In the genomic region with DNA sequence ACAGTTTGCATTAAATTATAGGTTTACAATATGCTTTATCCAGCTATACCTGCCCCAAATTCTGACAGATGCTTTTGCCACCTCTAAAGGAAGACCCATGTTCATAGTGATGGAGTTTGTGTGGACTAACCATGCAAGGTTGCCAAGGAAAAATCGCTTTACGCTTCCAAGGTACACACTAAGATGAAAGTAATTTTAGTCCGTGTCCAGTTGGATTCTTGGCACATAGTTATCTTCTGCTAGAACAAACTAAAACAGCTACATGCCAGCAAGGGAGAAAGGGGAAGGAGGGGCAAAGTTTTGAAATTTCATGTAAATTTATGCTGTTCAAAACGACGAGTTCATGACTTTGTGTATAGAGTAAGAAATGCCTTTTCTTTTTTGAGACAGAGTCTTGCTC, we compare ENCODE assay signal across 18 cellular contexts. TPM values are rescaled to one million over a fixed set of nuclear protein-coding genes. Genes with fewer than 3 reads are reported as not detected.
A peak's percentile ranks its signal among the peaks of the same experiment; 100 is the strongest.
DNase-seq lines count a peak whose midpoint lies in the region; ATAC-seq and TF ChIP-seq lines count a peak whose summit lies in the region.
"Had no signal": no experiment of that assay in that cellular context is flagged by ENCODE, and none has a peak within 500 bp of the region (broad histone marks: within the 10 kb centered on the region; RNA-seq: fewer than 3 reads in every experiment).

No MANE protein-coding gene starts in this region.

- peak overlapping the region; percentile 2 for H3K27ac Mint-ChIP-seq in chondrocyte (ENCODE audit: unreplicated experiment)

- peaks cover 46% of the 10 kb centered on the region for H3K4me1 Mint-ChIP-seq in chondrocyte (ENCODE audit: low read depth)

- H3K4me3 ChIP-seq in fibroblast of pulmonary artery (replicated peaks; ENCODE audit: low read depth, low read length) (no peak overlapping the region), thoracic aorta (no peak overlapping the region)
- H3K4me3 ChIP-seq in effector memory CD4-positive, alpha-beta T cell (ENCODE audit: insufficient read depth, low read depth, low read length, poor library complexity, severe bottlenecking), result no peak overlapping the region

- H3K36me3 Mint-ChIP-seq in chondrocyte (ENCODE audit: low read depth), result no peaks in the 10 kb centered on the region

- no peaks in the 10 kb centered on the region for H3K9me3 Mint-ChIP-seq in chondrocyte (ENCODE audit: low read depth)

- no peaks in the 10 kb centered on the region for H3K27me3 ChIP-seq in thoracic aorta (replicated peaks; ENCODE audit: insufficient read depth)
- no peaks in the 10 kb centered on the region for H3K27me3 ChIP-seq in effector memory CD4-positive, alpha-beta T cell (replicated peaks; ENCODE audit: control insufficient read depth, insufficient read depth, low read length, poor library complexity, severe bottlenecking)

- H3K27ac ChIP-seq in thoracic aorta, result peak overlapping the region; percentile 48 to 75
- no peak overlapping the region for H3K27ac ChIP-seq in effector memory CD4-positive, alpha-beta T cell (ENCODE audit: insufficient read depth, low read length, poor library complexity, severe bottlenecking)
- no peak overlapping the region for H3K27ac ChIP-seq in RWPE1
- H3K27ac ChIP-seq: C4-2B had no signal

- peaks cover 18 to 40% of the 10 kb centered on the region in 2 donors for H3K4me1 ChIP-seq in thoracic aorta (ENCODE audit: control insufficient read depth in 1 of 2, low read depth in 2 of 2)
- H3K4me1 ChIP-seq in effector memory CD4-positive, alpha-beta T cell (ENCODE audit: control insufficient read depth, insufficient read depth, low read length, poor library complexity, severe bottlenecking), result no peaks in the 10 kb centered on the region

- no peaks in the 10 kb centered on the region for H3K27me3 Mint-ChIP-seq in chondrocyte (ENCODE audit: low read depth)

- TF ChIP-seq CTCF in chondrocyte (IDR thresholded peaks at IDR 0.05) (no peak), fibroblast of pulmonary artery (IDR thresholded peaks at IDR 0.05; ENCODE audit: low read length, missing control alignments) (no peak), thoracic aorta (IDR thresholded peaks at IDR 0.05) (no peak), RWPE1 (conservative IDR thresholded peaks at IDR 0.05; ENCODE audit: low read depth) (no peak)

- H3K9me3 ChIP-seq in thoracic aorta, result no peaks in the 10 kb centered on the region
- H3K9me3 ChIP-seq in effector memory CD4-positive, alpha-beta T cell (ENCODE audit: control insufficient read depth, low read length), result no peaks in the 10 kb centered on the region

- peak; percentile 76 for ATAC-seq in left lobe of liver
- peak; percentile 55 for ATAC-seq in thoracic aorta (ENCODE audit: insufficient number of reproducible peaks, low FRiP score, low read depth)
- no peak for ATAC-seq in HG03039 (IDR thresholded peaks at IDR 0.05; ENCODE audit: unreplicated experiment)

- H3K36me3 ChIP-seq in thoracic aorta, result no peaks in the 10 kb centered on the region
- H3K36me3 ChIP-seq in effector memory CD4-positive, alpha-beta T cell (ENCODE audit: control insufficient read depth, insufficient read depth, low read length), result peaks cover 8% of the 10 kb centered on the region

- POLR2A ChIA-PET in RWPE1 (lab: Yijun Ruan, JAX; ENCODE audit: low non-redundant PET), result no interaction called here

- DNase-seq in chondrocyte (ENCODE audit: low spot score) (no peak), fibroblast of pulmonary artery (ENCODE audit: low read depth) (peak; percentile 15), left lobe of liver (ENCODE audit: low spot score) (peak; percentile 53), thoracic aorta (ENCODE audit: low spot score) (no peak), RWPE1 (ENCODE audit: low spot score) (no peak)
- DNase-seq in effector memory CD4-positive, alpha-beta T cell, result no peak
- DNase-seq: AML-193, DMS79, GOT3, NCI-H1092 treated with DMSO at 0.1 percent for 48 hours, NCI-H146, NCI-H2081, NCI-H2227 treated with DMSO at 0.1 percent for 48 hours, NCI-H510A treated with DMSO at 0.1 percent for 48 hours, NCI-H774, SIG-M5 had no signal

- CTCF ChIA-PET in RWPE1 (lab: Yijun Ruan, JAX), result no interaction called here

- H3K4me3 Mint-ChIP-seq in chondrocyte (ENCODE audit: unreplicated experiment), result no peak overlapping the region

RNA-seq across cellular contexts. Expression of a gene that starts 41.0 kb away (rescaled TPM):
- total RNA-seq in chondrocyte (9.6 to 10.5 TPM (median 9.9 TPM) in 3 replicates), left lobe of liver (27.1 TPM), thoracic aorta (1 to 10 TPM in 1 of 2 donors, under 1 TPM in 1; 0.68 to 4.0 TPM)

Comparison
In these comparisons a context has a peak if more than half of its experiments do, and no peak if none do; other contexts are left out.
1. DNase-seq: peak in fibroblast of pulmonary artery (single experiment) and left lobe of liver (single experiment); none in chondrocyte (single experiment), thoracic aorta (single experiment), effector memory CD4-positive, alpha-beta T cell (0 of 3) and RWPE1 (single experiment).
2. H3K27ac ChIP-seq: peak in thoracic aorta (2 of 2); none in effector memory CD4-positive, alpha-beta T cell (single experiment) and RWPE1 (single experiment).